10 cellular contexts compared by ENCODE assay signal in genomic region chr19:18160441-18160791, GRCh38.
DNase-seq lines count a peak whose midpoint lies in the region; ATAC-seq lines count a peak whose summit lies in the region.
"Had no signal": no experiment of that assay in that cellular context is flagged by ENCODE, and none has a peak within 500 bp of the region (broad histone marks: within the 10 kb centered on the region; RNA-seq: fewer than 3 reads in every experiment).

No MANE protein-coding gene starts in this region.

- no peaks in the 10 kb centered on the region for H3K9me3 ChIP-seq in muscle layer of colon (ENCODE audit: low read length)
- H3K9me3 ChIP-seq: SJCRH30 had no signal

- DNase-seq in stimulated activated CD4-positive, alpha-beta T cell treated with anti-CD3 and anti-CD28 coated beads, Interleukin-15, amount 100 ng/mL, for 24 hours, result peak; percentile 37
- DNase-seq in stimulated activated CD4-positive, alpha-beta T cell treated with anti-CD3 and anti-CD28 coated beads, Interleukin-12 subunit alpha, Interleukin-12 subunit beta, amount 100 ng/mL, for 4 hours, result no peak
- DNase-seq in HuH-7 (ENCODE audit: low spot score) (no peak), cerebellar cortex (ENCODE audit: low spot score) (no peak), ACHN (no peak)
- DNase-seq: KBM-7 had no signal

- no peak for ATAC-seq in GM21381 (IDR thresholded peaks at IDR 0.05; ENCODE audit: unreplicated experiment)

- H3K27ac Mint-ChIP-seq in activated naive CD8-positive, alpha-beta T cell, result peak overlapping the region; percentile 77

- H3K9ac ChIP-seq in muscle layer of colon (ENCODE audit: low read length), result no peak overlapping the region

- peak overlapping the region in 1 of 2 donors; percentile 20 for H3K4me3 ChIP-seq in muscle layer of colon (ENCODE audit: low read depth in 1 of 2, low read length in 2 of 2)

- H3K4me1 ChIP-seq in muscle layer of colon (ENCODE audit: insufficient read depth, low read length), result peaks cover 31% of the 10 kb centered on the region

- in situ Hi-C loops in ACHN (cut with HindIII; ENCODE audit: low pct_ligation_motif_present, low pct_unique_long_range_greater_than_20kb, low sequenced_read_pairs), result no loop called here

- peak overlapping the region; percentile 27 for H3K27ac ChIP-seq in muscle layer of colon (ENCODE audit: low read depth, low read length)
- H3K27ac ChIP-seq: SJCRH30 had no signal

- peaks cover 2% of the 10 kb centered on the region for H3K36me3 Mint-ChIP-seq in activated naive CD8-positive, alpha-beta T cell

- peaks cover 26% of the 10 kb centered on the region for H3K36me3 ChIP-seq in muscle layer of colon (ENCODE audit: insufficient read depth, low read length)

- H3K9me3 Mint-ChIP-seq in activated naive CD8-positive, alpha-beta T cell (ENCODE audit: low read depth), result no peaks in the 10 kb centered on the region

- no peaks in the 10 kb centered on the region for H3K27me3 Mint-ChIP-seq in activated naive CD8-positive, alpha-beta T cell

- H3K4me3 Mint-ChIP-seq in activated naive CD8-positive, alpha-beta T cell, result peak overlapping the region; percentile 74

- H3K4me1 Mint-ChIP-seq in activated naive CD8-positive, alpha-beta T cell (ENCODE audit: low read depth), result peaks cover 12% of the 10 kb centered on the region

- no peaks in the 10 kb centered on the region for H3K27me3 ChIP-seq in muscle layer of colon (ENCODE audit: control insufficient read depth in 1 of 2, insufficient read depth in 2 of 2, low read length in 2 of 2)
- H3K27me3 ChIP-seq: SJCRH30 had no signal
